ENCODE assay signal across 9 cellular contexts in genomic region chr9:72477862-72478564, GRCh38. TPM values are rescaled to one million over a fixed set of nuclear protein-coding genes. Genes with fewer than 3 reads are reported as not detected.
DNase-seq lines count a peak whose midpoint lies in the region; ATAC-seq, FAIRE-seq and TF ChIP-seq lines count a peak whose summit lies in the region.
"Had no signal": no experiment of that assay in that cellular context is flagged by ENCODE, and none has a peak within 500 bp of the region (broad histone marks: within the 10 kb centered on the region; RNA-seq: fewer than 3 reads in every experiment).

No MANE protein-coding gene starts in this region.

- H3K36me3 ChIP-seq in MM.1S (replicated peaks; ENCODE audit: insufficient read depth, low read length) (no peaks in the 10 kb centered on the region), bronchial epithelial cell (ENCODE audit: control insufficient read depth, insufficient read depth, low read length) (no peaks in the 10 kb centered on the region), mucosa of descending colon (ENCODE audit: low read depth) (no peaks in the 10 kb centered on the region)

- DNase-seq in ELR (ENCODE audit: low read depth) (peak; percentile 91), MM.1S (no peak), bronchial epithelial cell (ENCODE audit: low read depth) (peak; percentile 96), mucosa of descending colon (peak in 1 of 3 donors; percentile 61), T-helper 9 cell (no peak), NCI-H1105 (lab: John Stamatoyannopoulos, UW) (no peak), DMS114 treated with DMSO at 0.1 percent for 48 hours (lab: John Stamatoyannopoulos, UW; ENCODE audit: unreplicated experiment) (no peak)
- DNase-seq: naive thymus-derived CD8-positive, alpha-beta T cell had no signal

- H3K9ac ChIP-seq in MM.1S (ENCODE audit: low read length) = no peak overlapping the region

- H3K4me2 ChIP-seq in MM.1S (ENCODE audit: low read depth, low read length) = no peak overlapping the region

- peak; percentile 95 for FAIRE-seq in bronchial epithelial cell (lab: Jason Lieb, UNC)

- intact Hi-C loops in mucosa of descending colon (cut with DNase I, micrococcal nuclease) = no loop called here

- no peaks in the 10 kb centered on the region for H4K20me1 ChIP-seq in MM.1S (ENCODE audit: insufficient read depth, low read length)

- H3K79me2 ChIP-seq in MM.1S (ENCODE audit: low read length) = no peaks in the 10 kb centered on the region

- peak overlapping the region; percentile 34; the same call in 1 of the 2 replicates for H2AFZ ChIP-seq in MM.1S (ENCODE audit: low read length)

- H3K4me3 ChIP-seq in MM.1S (ENCODE audit: low read length) (no peak overlapping the region), bronchial epithelial cell (ENCODE audit: low read depth, low read length) (no peak overlapping the region), mucosa of descending colon (no peak overlapping the region)

- no peaks in the 10 kb centered on the region; the same call in 1 of the 2 replicates for H3F3A ChIP-seq in MM.1S (ENCODE audit: insufficient read depth, low read length)

- H3K4me1 ChIP-seq in MM.1S (ENCODE audit: low read length) = peaks cover 8% of the 10 kb centered on the region
- peaks cover 13% of the 10 kb centered on the region for H3K4me1 ChIP-seq in mucosa of descending colon (ENCODE audit: low read depth)

- TF ChIP-seq CTCF in MM.1S (IDR thresholded peaks at IDR 0.05; ENCODE audit: low read length) = no peak
- no peak for TF ChIP-seq CTCF in bronchial epithelial cell (IDR thresholded peaks at IDR 0.05; ENCODE audit: insufficient read depth, low read length, severe bottlenecking)
- no peak for TF ChIP-seq CTCF in mucosa of descending colon (IDR thresholded peaks at IDR 0.05)

- no peaks in the 10 kb centered on the region for H3K9me3 ChIP-seq in MM.1S (replicated peaks; ENCODE audit: insufficient read depth, low read length)
- no peaks in the 10 kb centered on the region for H3K9me3 ChIP-seq in mucosa of descending colon

- ATAC-seq in mucosa of descending colon = peak; percentile 90
- no peak for ATAC-seq in HG02884 (IDR thresholded peaks at IDR 0.05; ENCODE audit: unreplicated experiment)

- no peak overlapping the region for H3K27ac ChIP-seq in MM.1S (ENCODE audit: low read length)

- no peaks in the 10 kb centered on the region for H3K27me3 ChIP-seq in MM.1S (replicated peaks; ENCODE audit: insufficient read depth, low read length)
- no peaks in the 10 kb centered on the region for H3K27me3 ChIP-seq in bronchial epithelial cell (ENCODE audit: control insufficient read depth, insufficient read depth, low read length)

- H3K9me2 ChIP-seq in MM.1S (replicated peaks; ENCODE audit: insufficient read depth, low read length) = no peaks in the 10 kb centered on the region

RNA-seq across cellular contexts. Expression of gene TMC1, which starts 43.4 kb away (rescaled TPM):
- 1.0 TPM in 1 of 2 replicates, not detected in the other for total RNA-seq in bronchial epithelial cell
- total RNA-seq in mucosa of descending colon = under 1 TPM; 0.17 to 0.77 (median 0.19) TPM
- total RNA-seq: naive thymus-derived CD8-positive, alpha-beta T cell had no signal

Comparison
In these comparisons a context has a peak if more than half of its experiments do, and no peak if none do; other contexts are left out.
1. DNase-seq: peak in ELR (single experiment) and bronchial epithelial cell (single experiment); none in MM.1S (single experiment), T-helper 9 cell (single experiment), NCI-H1105 (single experiment) and DMS114 treated with DMSO at 0.1 percent for 48 hours (single experiment).